ENCODE assay signal across 18 cellular contexts in the genomic region with DNA sequence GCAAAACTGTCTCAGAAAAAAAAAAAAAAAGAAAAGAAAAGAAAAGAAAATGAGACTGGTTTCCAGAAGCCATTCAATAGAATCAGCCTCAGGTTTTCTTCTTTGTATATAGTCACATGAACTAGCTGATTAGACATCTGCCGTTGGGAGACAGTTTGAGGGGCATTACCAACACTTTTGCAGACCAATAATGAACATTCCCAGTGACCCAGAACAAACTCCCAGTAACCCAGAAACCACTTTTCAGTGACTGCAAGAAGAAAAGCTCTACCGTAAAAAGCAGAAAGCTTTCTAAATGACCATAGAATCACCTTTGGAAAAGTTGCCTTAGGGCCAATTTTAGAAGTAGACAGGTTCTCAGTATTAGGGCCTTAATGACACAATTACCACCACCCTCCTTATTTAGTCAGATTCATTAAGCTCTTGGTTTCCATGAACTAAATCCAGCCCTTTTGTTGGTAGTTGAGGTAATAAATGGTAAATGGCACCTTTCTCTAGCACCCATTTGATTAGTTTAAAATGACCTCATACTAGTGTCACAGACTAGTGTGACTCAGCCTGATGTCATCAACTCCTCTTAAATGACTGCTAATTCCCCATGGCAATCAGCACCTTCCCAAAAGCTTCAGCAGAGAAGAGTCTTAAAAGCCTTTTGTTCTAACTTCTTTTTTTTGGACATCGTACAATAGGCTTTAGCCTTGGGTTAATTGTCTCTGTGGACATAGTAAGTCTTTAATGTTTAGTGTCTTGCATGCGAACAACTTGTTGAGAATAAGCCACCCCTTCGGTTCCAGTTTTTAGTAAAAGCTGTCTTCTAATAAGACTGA. TPM values are rescaled to one million over a fixed set of nuclear protein-coding genes. Genes with fewer than 3 reads are reported as not detected.
DNase-seq lines count a peak whose midpoint lies in the region.
"Had no signal": no experiment of that assay in that cellular context is flagged by ENCODE, and none has a peak within 500 bp of the region (broad histone marks: within the 10 kb centered on the region; RNA-seq: fewer than 3 reads in every experiment).

No MANE protein-coding gene starts in this region.

- H3K9me3 ChIP-seq in mesenchymal stem cell (ENCODE audit: control insufficient read depth, low read length), result peaks cover 10% of the 10 kb centered on the region

- peaks cover 0 to 8% of the 10 kb centered on the region in 2 experiments for H3K27me3 ChIP-seq in mesenchymal stem cell (ENCODE audit: control insufficient read depth in 1 of 2, insufficient read depth in 1 of 2, low read length in 2 of 2)
- H3K27me3 ChIP-seq: brain microvascular endothelial cell had no signal

- H3K18ac ChIP-seq in mesenchymal stem cell (ENCODE audit: low read depth in 1 of 2, low read length in 2 of 2), result no peak overlapping the region

- no peak overlapping the region for H4K8ac ChIP-seq in mesenchymal stem cell (ENCODE audit: low read length)

- H2BK15ac ChIP-seq in mesenchymal stem cell (ENCODE audit: low read depth, poor library complexity, severe bottlenecking), result no peak overlapping the region

- H3K79me1 ChIP-seq in mesenchymal stem cell (replicated peaks; ENCODE audit: low read length, poor library complexity, severe bottlenecking), result no peaks in the 10 kb centered on the region

- no peak overlapping the region for H3K4me3 ChIP-seq in mesenchymal stem cell (ENCODE audit: insufficient read depth in 1 of 2, low read depth in 1 of 2, low read length in 2 of 2)

- no peak overlapping the region for H2BK120ac ChIP-seq in mesenchymal stem cell (ENCODE audit: low read depth, low read length)

- no peak overlapping the region for H3K14ac ChIP-seq in mesenchymal stem cell (ENCODE audit: low read length in 2 of 2)

- no peak overlapping the region for H2BK12ac ChIP-seq in mesenchymal stem cell (ENCODE audit: low read length in 2 of 2)

- H3K27ac ChIP-seq in mesenchymal stem cell (ENCODE audit: low read length, poor library complexity, severe bottlenecking), result no peak overlapping the region
- H3K27ac ChIP-seq: 22Rv1, brain microvascular endothelial cell had no signal

- DNase-seq in DMS 273 (lab: John Stamatoyannopoulos, UW; ENCODE audit: unreplicated experiment), result peak; percentile 38
- no peak for DNase-seq in DMS 273 treated with DMSO at 0.1 percent for 48 hours (lab: John Stamatoyannopoulos, UW)
- DNase-seq in HT1080 (ENCODE audit: low read depth), result peak; percentile 41
- peak; percentile 67 for DNase-seq in astrocyte of the hippocampus (ENCODE audit: low read depth, low spot score)
- DNase-seq in mesenchymal stem cell, result peak; percentile 11
- no peak for DNase-seq in NCI-H510A treated with DMSO at 0.1 percent for 48 hours (lab: John Stamatoyannopoulos, UW)
- DNase-seq in COLO668 (lab: John Stamatoyannopoulos, UW; ENCODE audit: unreplicated experiment), result no peak
- no peak for DNase-seq in inferior parietal cortex (ENCODE audit: extremely low spot score)
- DNase-seq: activated CD8-positive, alpha-beta memory T cell treated with anti-CD3 and anti-CD28 coated beads, Interleukin-2, amount 50 U/mL, for 4 hours; activated naive CD4-positive, alpha-beta T cell treated with anti-CD3 and anti-CD28 coated beads, Interleukin-2, amount 50 U/mL, for 16 hours; brain microvascular endothelial cell; CD4-positive, CD25-positive, alpha-beta regulatory T cell; effector CD4-positive, alpha-beta T cell; naive thymus-derived CD4-positive, alpha-beta T cell; NCI-H1436 treated with DMSO at 0.1 percent for 48 hours; NCI-H526 treated with DMSO at 0.1 percent for 48 hours; stimulated activated CD4-positive, alpha-beta T cell treated with anti-CD3 and anti-CD28 coated beads, Interleukin-15, amount 100 ng/mL, for 24 hours had no signal

- no peak overlapping the region for H2AK5ac ChIP-seq in mesenchymal stem cell (ENCODE audit: low read length, severe bottlenecking)

- 66% methylated on average over 3 of the region's 5 CpGs for WGBS in mesenchymal stem cell

- H3K9ac ChIP-seq in mesenchymal stem cell (ENCODE audit: low read length), result no peak overlapping the region

- no peak overlapping the region for H3K23ac ChIP-seq in mesenchymal stem cell (ENCODE audit: low read length in 2 of 2)

- no peak overlapping the region for H2BK5ac ChIP-seq in mesenchymal stem cell (ENCODE audit: low read depth, low read length, poor library complexity, severe bottlenecking)

- peaks cover 1% of the 10 kb centered on the region for H3K4me1 ChIP-seq in mesenchymal stem cell (ENCODE audit: control insufficient read depth, insufficient read depth, low read depth, low read length)

- H3K4ac ChIP-seq in mesenchymal stem cell (ENCODE audit: low read depth in 1 of 2, low read length in 2 of 2), result no peak overlapping the region

- H4K91ac ChIP-seq in mesenchymal stem cell (ENCODE audit: low read length), result no peak overlapping the region

- H3K4me2 ChIP-seq in mesenchymal stem cell (ENCODE audit: low read length, poor library complexity, severe bottlenecking), result no peak overlapping the region

- no peaks in the 10 kb centered on the region for H3K36me3 ChIP-seq in mesenchymal stem cell (ENCODE audit: control insufficient read depth in 1 of 2, insufficient read depth in 2 of 2, low read depth in 1 of 2, low read length in 2 of 2)
- H3K36me3 ChIP-seq: brain microvascular endothelial cell had no signal

- no peak overlapping the region for H2AFZ ChIP-seq in mesenchymal stem cell (ENCODE audit: low read depth, low read length)

RNA-seq across cellular contexts. Expression of a gene that starts 33.6 kb away (rescaled TPM):
- total RNA-seq in HT1080 (2014; rRNA removed; shearing (Covaris generic)), result 10.5 and 10.9 TPM in 2 replicates
- polyA plus RNA-seq in HT1080 (2015; cell fraction: cytosol; rRNA removed), result 6.3 and 8.1 TPM in 2 replicates
- polyA plus RNA-seq in HT1080 (2015; cell fraction: nucleus; rRNA removed), result 12.3 and 17.9 TPM in 2 replicates
- 1.2 TPM for polyA plus RNA-seq in mesenchymal stem cell (2013, experiment 1 of 2)
- 1.3 TPM for polyA plus RNA-seq in mesenchymal stem cell (2013, experiment 2 of 2)

RNA-seq across cellular contexts. Expression of a gene that starts 50.0 kb away (rescaled TPM):
- total RNA-seq in HT1080 (2014; rRNA removed; shearing (Covaris generic)), result 2.8 and 3.3 TPM in 2 replicates
- 9.3 and 13.0 TPM in 2 replicates for polyA plus RNA-seq in HT1080 (2015; cell fraction: cytosol; rRNA removed)
- 8.8 and 9.2 TPM in 2 replicates for polyA plus RNA-seq in HT1080 (2015; cell fraction: nucleus; rRNA removed)
- 3.1 TPM for polyA plus RNA-seq in mesenchymal stem cell (2013, experiment 1 of 2)
- 3.3 TPM for polyA plus RNA-seq in mesenchymal stem cell (2013, experiment 2 of 2)

Comparison
In these comparisons a context has a peak if more than half of its experiments do, and no peak if none do; other contexts are left out.
1. DNase-seq: peak in DMS 273 (single experiment), HT1080 (single experiment), astrocyte of the hippocampus (single experiment) and mesenchymal stem cell (single experiment); none in DMS 273 treated with DMSO at 0.1 percent for 48 hours (single experiment), NCI-H510A treated with DMSO at 0.1 percent for 48 hours (single experiment), COLO668 (single experiment) and inferior parietal cortex (single experiment).